In genomic region chr11:127485541-127485940, GRCh38 we compare ENCODE assay signal across 30 cellular contexts.
DNase-seq lines count a peak whose midpoint lies in the region; ATAC-seq and TF ChIP-seq lines count a peak whose summit lies in the region.
"Had no signal": no experiment of that assay in that cellular context is flagged by ENCODE, and none has a peak within 500 bp of the region (broad histone marks: within the 10 kb centered on the region; RNA-seq: fewer than 3 reads in every experiment).

No MANE protein-coding gene starts in this region.

- no peaks in the 10 kb centered on the region for H3K36me3 ChIP-seq in Panc1 (ENCODE audit: control insufficient read depth, insufficient read depth, low read length)
- H3K36me3 ChIP-seq: ascending aorta, esophagus squamous epithelium, gastroesophageal sphincter, tibial artery had no signal

- no peak overlapping the region for H3K4me3 Mint-ChIP-seq in natural killer cell treated with Interleukin-12 subunit alpha and Interleukin-12 subunit beta and Interleukin-15 and Interleukin-18, amount 100 ng/mL, for 72 hours
- H3K4me3 Mint-ChIP-seq: activated CD4-positive, alpha-beta memory T cell treated with anti-CD3 and anti-CD28 coated beads, Interleukin-2, amount 10 ng/mL, durations not matched to agents 7 days and 5 days; activated naive CD8-positive, alpha-beta T cell; CD4-positive, CD25-positive, alpha-beta regulatory T cell; neural crest cell; stimulated activated naive CD8-positive, alpha-beta T cell treated with anti-CD3 and anti-CD28 coated beads, Interleukin-15, amount 100 ng/mL, for 72 hours had no signal

- no peak overlapping the region for H3K27ac ChIP-seq in Panc1 (ENCODE audit: low read length)
- H3K27ac ChIP-seq: ascending aorta, esophagus squamous epithelium, gastroesophageal sphincter, tibial artery had no signal

- intact Hi-C loops in Panc1 (cut with micrococcal nuclease; ENCODE audit: unreplicated experiment): no loop called here

- ATAC-seq in Panc1: peak; percentile 86
- no peak for ATAC-seq in HG03354 (IDR thresholded peaks at IDR 0.05; ENCODE audit: poor library complexity, severe bottlenecking, unreplicated experiment)
- no peak for ATAC-seq in natural killer cell treated with Interleukin-12 subunit alpha and Interleukin-12 subunit beta and Interleukin-15 and Interleukin-18, amount 100 ng/mL, for 72 hours
- ATAC-seq: gastroesophageal sphincter; sciatic nerve; stimulated activated naive CD8-positive, alpha-beta T cell treated with anti-CD3 and anti-CD28 coated beads, Interleukin-15, amount 100 ng/mL, for 72 hours had no signal

- TF ChIP-seq CTCF in Panc1 (IDR thresholded peaks at IDR 0.05) (no peak), choroid plexus epithelial cell (conservative IDR thresholded peaks at IDR 0.05; ENCODE audit: low read depth, low read length) (no peak)

- in situ Hi-C loops in Panc1 (cut with HindIII; ENCODE audit: low pct_unique_long_range_greater_than_20kb, low sequenced_read_pairs): no loop called here

- H3K9me3 Mint-ChIP-seq in natural killer cell treated with Interleukin-12 subunit alpha and Interleukin-12 subunit beta and Interleukin-15 and Interleukin-18, amount 100 ng/mL, for 72 hours: peaks cover 3% of the 10 kb centered on the region
- H3K9me3 Mint-ChIP-seq: activated T-helper 2 cell treated with anti-CD3 and anti-CD28 coated beads, Interferon-gamma antibody, Interleukin-2, Interleukin-4, amounts not matched to agents 10 μg/mL and 5 μg/mL and 100 μg/mL, durations not matched to agents 14 hours and 24 hours and 36 hours had no signal

- BruUV-seq in Panc1 (replicated peaks; lab: Mats Ljungman, UMichigan): no TSS peak

- H3K4me3 ChIP-seq in Panc1 (ENCODE audit: low read depth in 2 of 2, low read length in 2 of 2) (no peak overlapping the region), choroid plexus epithelial cell (ENCODE audit: low read depth, low read length) (no peak overlapping the region)
- H3K4me3 ChIP-seq: ascending aorta, esophagus squamous epithelium, gastroesophageal sphincter, lung, tibial artery had no signal

- DNase-seq in GM04503 (ENCODE audit: low read depth) (peak; percentile 1), Panc1 (ENCODE audit: low read depth, low spot score) (peak; percentile 20), choroid plexus epithelial cell (ENCODE audit: low read depth) (peak; percentile 3), non-pigmented ciliary epithelial cell (ENCODE audit: low read depth) (peak; percentile 13), dedifferentiated amniotic fluid mesenchymal stem cell (ENCODE audit: extremely low spot score) (no peak), NCI-H446 (lab: John Stamatoyannopoulos, UW) (no peak)
- DNase-seq in natural killer cell treated with Interleukin-12 subunit alpha and Interleukin-12 subunit beta and Interleukin-15 and Interleukin-18, amount 100 ng/mL, for 72 hours (ENCODE audit: low spot score): no peak
- DNase-seq: activated CD4-positive, alpha-beta memory T cell treated with anti-CD3 and anti-CD28 coated beads, Interleukin-2, amount 10 ng/mL, durations not matched to agents 7 days and 5 days; activated CD4-positive, CD25-positive, alpha-beta regulatory T cell; CD4-positive, CD25-positive, alpha-beta regulatory T cell; DMS 273 treated with DMSO at 0.1 percent for 48 hours; effector memory CD4-positive, alpha-beta T cell; esophagus squamous epithelium; NCI-H1092; NCI-H2029; NCI-H446 treated with DMSO at 0.1 percent for 48 hours; OCI-M1; posterior cingulate gyrus; SHP77 treated with DMSO at 0.1 percent for 48 hours; stimulated activated naive CD8-positive, alpha-beta T cell treated with anti-CD3 and anti-CD28 coated beads, Interleukin-15, amount 100 ng/mL, for 72 hours; T1000; tibial artery had no signal

- POLR2A ChIA-PET in Panc1 (lab: Charles Lee): no interaction called here

- no peaks in the 10 kb centered on the region for H3K9me3 ChIP-seq in Panc1 (ENCODE audit: control insufficient read depth, insufficient read depth, low read depth, low read length)
- H3K9me3 ChIP-seq: ascending aorta, gastroesophageal sphincter, tibial artery had no signal

- H3K36me3 Mint-ChIP-seq in natural killer cell treated with Interleukin-12 subunit alpha and Interleukin-12 subunit beta and Interleukin-15 and Interleukin-18, amount 100 ng/mL, for 72 hours: no peaks in the 10 kb centered on the region
- H3K36me3 Mint-ChIP-seq: activated naive CD8-positive, alpha-beta T cell; CD4-positive, CD25-positive, alpha-beta regulatory T cell had no signal

- H3K27me3 ChIP-seq in Panc1 (ENCODE audit: control insufficient read depth, insufficient read depth, low read length): no peaks in the 10 kb centered on the region
- H3K27me3 ChIP-seq: ascending aorta, esophagus squamous epithelium, gastroesophageal sphincter, tibial artery had no signal

- H3K27me3 Mint-ChIP-seq in natural killer cell treated with Interleukin-12 subunit alpha and Interleukin-12 subunit beta and Interleukin-15 and Interleukin-18, amount 100 ng/mL, for 72 hours: peaks cover 0 to 7% of the 10 kb centered on the region in 2 donors
- H3K27me3 Mint-ChIP-seq: activated CD4-positive, alpha-beta memory T cell treated with anti-CD3 and anti-CD28 coated beads, Interleukin-2, amount 10 ng/mL, durations not matched to agents 7 days and 5 days; CD4-positive, CD25-positive, alpha-beta regulatory T cell; stimulated activated naive CD8-positive, alpha-beta T cell treated with anti-CD3 and anti-CD28 coated beads, Interleukin-15, amount 100 ng/mL, for 72 hours had no signal

- H3K4me1 ChIP-seq in Panc1 (ENCODE audit: control insufficient read depth, insufficient read depth, low read length): no peaks in the 10 kb centered on the region
- H3K4me1 ChIP-seq: ascending aorta, esophagus squamous epithelium, gastroesophageal sphincter, tibial artery had no signal

- H3K27ac Mint-ChIP-seq in natural killer cell treated with Interleukin-12 subunit alpha and Interleukin-12 subunit beta and Interleukin-15 and Interleukin-18, amount 100 ng/mL, for 72 hours: no peak overlapping the region
- H3K27ac Mint-ChIP-seq: activated CD4-positive, alpha-beta memory T cell treated with anti-CD3 and anti-CD28 coated beads, Interleukin-2, amount 10 ng/mL, durations not matched to agents 7 days and 5 days; activated naive CD8-positive, alpha-beta T cell; activated T-helper 2 cell treated with anti-CD3 and anti-CD28 coated beads, Interferon-gamma antibody, Interleukin-2, Interleukin-4, amounts not matched to agents 10 μg/mL and 5 μg/mL and 100 μg/mL, durations not matched to agents 14 hours and 24 hours and 36 hours; CD4-positive, CD25-positive, alpha-beta regulatory T cell had no signal

- no peaks in the 10 kb centered on the region for H3K4me1 Mint-ChIP-seq in natural killer cell treated with Interleukin-12 subunit alpha and Interleukin-12 subunit beta and Interleukin-15 and Interleukin-18, amount 100 ng/mL, for 72 hours (ENCODE audit: low read depth in 2 of 2)
- H3K4me1 Mint-ChIP-seq: activated CD4-positive, alpha-beta memory T cell treated with anti-CD3 and anti-CD28 coated beads, Interleukin-2, amount 10 ng/mL, durations not matched to agents 7 days and 5 days; CD4-positive, CD25-positive, alpha-beta regulatory T cell; neural crest cell; stimulated activated naive CD8-positive, alpha-beta T cell treated with anti-CD3 and anti-CD28 coated beads, Interleukin-15, amount 100 ng/mL, for 72 hours had no signal

- CTCF ChIA-PET in Panc1 (lab: Charles Lee): no interaction called here

Comparison
In these comparisons a context has a peak if more than half of its experiments do, and no peak if none do; other contexts are left out.
1. DNase-seq: peak in GM04503 (single experiment), Panc1 (single experiment), choroid plexus epithelial cell (single experiment) and non-pigmented ciliary epithelial cell (single experiment); none in natural killer cell treated with Interleukin-12 subunit alpha and Interleukin-12 subunit beta and Interleukin-15 and Interleukin-18, amount 100 ng/mL, for 72 hours (single experiment), dedifferentiated amniotic fluid mesenchymal stem cell (single experiment) and NCI-H446 (0 of 2).